In the genomic region with DNA sequence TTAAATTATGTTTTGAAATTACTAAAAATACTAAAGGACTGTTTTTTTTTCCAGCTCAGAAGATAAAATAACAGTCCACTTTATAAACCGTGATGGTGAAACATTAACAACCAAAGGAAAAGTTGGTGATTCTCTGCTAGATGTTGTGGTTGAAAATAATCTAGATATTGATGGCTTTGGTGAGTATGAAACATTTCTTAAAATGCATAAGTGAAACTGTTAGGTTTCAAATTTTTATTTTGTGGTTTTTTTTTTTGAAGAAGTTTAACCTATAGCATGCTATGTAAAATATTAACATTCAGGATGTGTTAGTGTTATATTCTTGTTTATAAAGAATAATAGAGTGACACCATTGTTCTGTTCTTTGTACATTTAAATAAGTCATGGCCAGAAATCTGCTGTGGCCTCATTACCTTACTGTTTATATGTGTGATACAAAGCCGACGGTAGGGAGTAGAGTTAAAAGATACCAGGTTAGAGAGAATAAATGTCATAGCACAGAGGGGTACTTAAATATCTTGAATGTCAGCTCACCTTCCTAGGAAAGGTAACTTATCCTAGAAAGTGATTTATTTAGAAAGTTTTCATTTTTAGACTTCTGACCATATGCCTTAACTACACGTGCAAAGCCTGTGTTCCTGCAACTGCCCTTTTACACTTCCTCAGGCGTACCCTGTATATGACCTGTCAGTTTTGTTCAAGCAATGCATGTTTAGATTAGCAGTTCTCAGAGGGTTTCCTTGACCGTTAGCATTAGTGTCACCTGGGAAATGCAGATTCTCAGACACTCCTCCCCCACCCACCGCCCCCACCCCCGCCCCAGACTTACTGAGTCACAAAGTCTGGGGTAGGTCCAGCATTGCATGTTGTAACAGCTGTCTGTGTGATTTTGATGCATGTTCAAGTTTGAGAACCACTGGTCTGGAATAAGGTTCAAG, we compare ENCODE assay signal across 1 cellular context.
TF ChIP-seq lines count a peak whose summit lies in the region.

No MANE protein-coding gene starts in this region.

TF ChIP-seq in K562, 482 proteins besides CTCF, POLR2A, EP300 and RAD21 (continued from another document and continues in another):
- TF ChIP-seq, protein P1, sequence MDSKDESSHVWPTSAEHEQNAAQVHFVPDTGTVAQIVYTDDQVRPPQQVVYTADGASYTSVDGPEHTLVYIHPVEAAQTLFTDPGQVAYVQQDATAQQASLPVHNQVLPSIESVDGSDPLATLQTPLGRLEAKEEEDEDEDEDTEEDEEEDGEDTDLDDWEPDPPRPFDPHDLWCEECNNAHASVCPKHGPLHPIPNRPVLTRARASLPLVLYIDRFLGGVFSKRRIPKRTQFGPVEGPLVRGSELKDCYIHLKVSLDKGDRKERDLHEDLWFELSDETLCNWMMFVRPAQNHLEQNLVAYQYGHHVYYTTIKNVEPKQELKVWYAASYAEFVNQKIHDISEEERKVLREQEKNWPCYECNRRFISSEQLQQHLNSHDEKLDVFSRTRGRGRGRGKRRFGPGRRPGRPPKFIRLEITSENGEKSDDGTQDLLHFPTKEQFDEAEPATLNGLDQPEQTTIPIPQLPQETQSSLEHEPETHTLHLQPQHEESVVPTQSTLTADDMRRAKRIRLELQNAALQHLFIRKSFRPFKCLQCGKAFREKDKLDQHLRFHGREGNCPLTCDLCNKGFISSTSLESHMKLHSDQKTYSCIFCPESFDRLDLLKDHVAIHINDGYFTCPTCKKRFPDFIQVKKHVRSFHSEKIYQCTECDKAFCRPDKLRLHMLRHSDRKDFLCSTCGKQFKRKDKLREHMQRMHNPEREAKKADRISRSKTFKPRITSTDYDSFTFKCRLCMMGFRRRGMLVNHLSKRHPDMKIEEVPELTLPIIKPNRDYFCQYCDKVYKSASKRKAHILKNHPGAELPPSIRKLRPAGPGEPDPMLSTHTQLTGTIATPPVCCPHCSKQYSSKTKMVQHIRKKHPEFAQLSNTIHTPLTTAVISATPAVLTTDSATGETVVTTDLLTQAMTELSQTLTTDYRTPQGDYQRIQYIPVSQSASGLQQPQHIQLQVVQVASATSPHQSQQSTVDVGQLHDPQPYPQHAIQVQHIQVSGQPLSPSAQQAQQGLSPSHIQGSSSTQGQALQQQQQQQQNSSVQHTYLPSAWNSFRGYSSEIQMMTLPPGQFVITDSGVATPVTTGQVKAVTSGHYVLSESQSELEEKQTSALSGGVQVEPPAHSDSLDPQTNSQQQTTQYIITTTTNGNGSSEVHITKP (IDR thresholded peaks at IDR 0.05; ENCODE audit: partially characterized antibody), result no peak
- no peak for TF ChIP-seq ZNF12 (CRISPR knock-in tag; IDR thresholded peaks at IDR 0.05)
- TF ChIP-seq CHD2 (IDR thresholded peaks at IDR 0.05; ENCODE audit: low read depth, low read length), result no peak
- no peak for TF ChIP-seq RBM14 (IDR thresholded peaks at IDR 0.05; ENCODE audit: borderline replicate concordance, insufficient read depth, low read depth, low read length)
- no peak for TF ChIP-seq NCOR1 (IDR thresholded peaks at IDR 0.05)
- TF ChIP-seq, protein P2, sequence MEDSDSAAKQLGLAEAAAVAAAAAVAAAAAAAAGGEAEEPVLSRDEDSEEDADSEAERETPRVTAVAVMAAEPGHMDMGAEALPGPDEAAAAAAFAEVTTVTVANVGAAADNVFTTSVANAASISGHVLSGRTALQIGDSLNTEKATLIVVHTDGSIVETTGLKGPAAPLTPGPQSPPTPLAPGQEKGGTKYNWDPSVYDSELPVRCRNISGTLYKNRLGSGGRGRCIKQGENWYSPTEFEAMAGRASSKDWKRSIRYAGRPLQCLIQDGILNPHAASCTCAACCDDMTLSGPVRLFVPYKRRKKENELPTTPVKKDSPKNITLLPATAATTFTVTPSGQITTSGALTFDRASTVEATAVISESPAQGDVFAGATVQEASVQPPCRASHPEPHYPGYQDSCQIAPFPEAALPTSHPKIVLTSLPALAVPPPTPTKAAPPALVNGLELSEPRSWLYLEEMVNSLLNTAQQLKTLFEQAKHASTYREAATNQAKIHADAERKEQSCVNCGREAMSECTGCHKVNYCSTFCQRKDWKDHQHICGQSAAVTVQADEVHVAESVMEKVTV (CRISPR knock-in tag; IDR thresholded peaks at IDR 0.05), result no peak
- peak in 1 of 2 experiments; percentile 69; a peak in 1 of 4 replicates for TF ChIP-seq TBL1XR1 (IDR thresholded peaks at IDR 0.05; ENCODE audit: low read length in 2 of 2)
- no peak for TF ChIP-seq ZNF253 (CRISPR knock-in tag; conservative IDR thresholded peaks at IDR 0.05)
- TF ChIP-seq CBFA2T2 (conservative IDR thresholded peaks at IDR 0.05), result peak; percentile 41
- TF ChIP-seq U2AF2 (optimal IDR thresholded peaks at IDR 0.05; ENCODE audit: low read depth, low read length), result no peak
- TF ChIP-seq FOXA1 (IDR thresholded peaks at IDR 0.05; ENCODE audit: borderline replicate concordance), result no peak
- TF ChIP-seq ZNF583 (CRISPR knock-in tag; IDR thresholded peaks at IDR 0.05), result no peak
- peak; percentile 32; the same call in 1 of the 2 replicates for TF ChIP-seq MYC (IDR thresholded peaks at IDR 0.05; ENCODE audit: low read depth, low read length)
- TF ChIP-seq MYC (CRISPR knock-in tag; IDR thresholded peaks at IDR 0.05; ENCODE audit: borderline replicate concordance, low read depth), result no peak
- peak; percentile 63; the same call in 1 of the 2 replicates for TF ChIP-seq BHLHE40 (IDR thresholded peaks at IDR 0.05; ENCODE audit: low read length)
- TF ChIP-seq, protein P3, sequence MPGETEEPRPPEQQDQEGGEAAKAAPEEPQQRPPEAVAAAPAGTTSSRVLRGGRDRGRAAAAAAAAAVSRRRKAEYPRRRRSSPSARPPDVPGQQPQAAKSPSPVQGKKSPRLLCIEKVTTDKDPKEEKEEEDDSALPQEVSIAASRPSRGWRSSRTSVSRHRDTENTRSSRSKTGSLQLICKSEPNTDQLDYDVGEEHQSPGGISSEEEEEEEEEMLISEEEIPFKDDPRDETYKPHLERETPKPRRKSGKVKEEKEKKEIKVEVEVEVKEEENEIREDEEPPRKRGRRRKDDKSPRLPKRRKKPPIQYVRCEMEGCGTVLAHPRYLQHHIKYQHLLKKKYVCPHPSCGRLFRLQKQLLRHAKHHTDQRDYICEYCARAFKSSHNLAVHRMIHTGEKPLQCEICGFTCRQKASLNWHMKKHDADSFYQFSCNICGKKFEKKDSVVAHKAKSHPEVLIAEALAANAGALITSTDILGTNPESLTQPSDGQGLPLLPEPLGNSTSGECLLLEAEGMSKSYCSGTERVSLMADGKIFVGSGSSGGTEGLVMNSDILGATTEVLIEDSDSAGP (CRISPR knock-in tag; IDR thresholded peaks at IDR 0.05), result no peak
- TF ChIP-seq, protein P4, sequence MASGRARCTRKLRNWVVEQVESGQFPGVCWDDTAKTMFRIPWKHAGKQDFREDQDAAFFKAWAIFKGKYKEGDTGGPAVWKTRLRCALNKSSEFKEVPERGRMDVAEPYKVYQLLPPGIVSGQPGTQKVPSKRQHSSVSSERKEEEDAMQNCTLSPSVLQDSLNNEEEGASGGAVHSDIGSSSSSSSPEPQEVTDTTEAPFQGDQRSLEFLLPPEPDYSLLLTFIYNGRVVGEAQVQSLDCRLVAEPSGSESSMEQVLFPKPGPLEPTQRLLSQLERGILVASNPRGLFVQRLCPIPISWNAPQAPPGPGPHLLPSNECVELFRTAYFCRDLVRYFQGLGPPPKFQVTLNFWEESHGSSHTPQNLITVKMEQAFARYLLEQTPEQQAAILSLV (tag; IDR thresholded peaks at IDR 0.05), result no peak
- TF ChIP-seq ZBED1 (IDR thresholded peaks at IDR 0.05), result no peak
- no peak for TF ChIP-seq ZNF431 (CRISPR knock-in tag; IDR thresholded peaks at IDR 0.05)
- TF ChIP-seq, protein P5, sequence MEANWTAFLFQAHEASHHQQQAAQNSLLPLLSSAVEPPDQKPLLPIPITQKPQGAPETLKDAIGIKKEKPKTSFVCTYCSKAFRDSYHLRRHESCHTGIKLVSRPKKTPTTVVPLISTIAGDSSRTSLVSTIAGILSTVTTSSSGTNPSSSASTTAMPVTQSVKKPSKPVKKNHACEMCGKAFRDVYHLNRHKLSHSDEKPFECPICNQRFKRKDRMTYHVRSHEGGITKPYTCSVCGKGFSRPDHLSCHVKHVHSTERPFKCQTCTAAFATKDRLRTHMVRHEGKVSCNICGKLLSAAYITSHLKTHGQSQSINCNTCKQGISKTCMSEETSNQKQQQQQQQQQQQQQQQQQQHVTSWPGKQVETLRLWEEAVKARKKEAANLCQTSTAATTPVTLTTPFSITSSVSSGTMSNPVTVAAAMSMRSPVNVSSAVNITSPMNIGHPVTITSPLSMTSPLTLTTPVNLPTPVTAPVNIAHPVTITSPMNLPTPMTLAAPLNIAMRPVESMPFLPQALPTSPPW (CRISPR knock-in tag; IDR thresholded peaks at IDR 0.05), result peak; percentile 63
- no peak for TF ChIP-seq RHOXF2B (CRISPR knock-in tag; conservative IDR thresholded peaks at IDR 0.05)
- TF ChIP-seq, protein P6, sequence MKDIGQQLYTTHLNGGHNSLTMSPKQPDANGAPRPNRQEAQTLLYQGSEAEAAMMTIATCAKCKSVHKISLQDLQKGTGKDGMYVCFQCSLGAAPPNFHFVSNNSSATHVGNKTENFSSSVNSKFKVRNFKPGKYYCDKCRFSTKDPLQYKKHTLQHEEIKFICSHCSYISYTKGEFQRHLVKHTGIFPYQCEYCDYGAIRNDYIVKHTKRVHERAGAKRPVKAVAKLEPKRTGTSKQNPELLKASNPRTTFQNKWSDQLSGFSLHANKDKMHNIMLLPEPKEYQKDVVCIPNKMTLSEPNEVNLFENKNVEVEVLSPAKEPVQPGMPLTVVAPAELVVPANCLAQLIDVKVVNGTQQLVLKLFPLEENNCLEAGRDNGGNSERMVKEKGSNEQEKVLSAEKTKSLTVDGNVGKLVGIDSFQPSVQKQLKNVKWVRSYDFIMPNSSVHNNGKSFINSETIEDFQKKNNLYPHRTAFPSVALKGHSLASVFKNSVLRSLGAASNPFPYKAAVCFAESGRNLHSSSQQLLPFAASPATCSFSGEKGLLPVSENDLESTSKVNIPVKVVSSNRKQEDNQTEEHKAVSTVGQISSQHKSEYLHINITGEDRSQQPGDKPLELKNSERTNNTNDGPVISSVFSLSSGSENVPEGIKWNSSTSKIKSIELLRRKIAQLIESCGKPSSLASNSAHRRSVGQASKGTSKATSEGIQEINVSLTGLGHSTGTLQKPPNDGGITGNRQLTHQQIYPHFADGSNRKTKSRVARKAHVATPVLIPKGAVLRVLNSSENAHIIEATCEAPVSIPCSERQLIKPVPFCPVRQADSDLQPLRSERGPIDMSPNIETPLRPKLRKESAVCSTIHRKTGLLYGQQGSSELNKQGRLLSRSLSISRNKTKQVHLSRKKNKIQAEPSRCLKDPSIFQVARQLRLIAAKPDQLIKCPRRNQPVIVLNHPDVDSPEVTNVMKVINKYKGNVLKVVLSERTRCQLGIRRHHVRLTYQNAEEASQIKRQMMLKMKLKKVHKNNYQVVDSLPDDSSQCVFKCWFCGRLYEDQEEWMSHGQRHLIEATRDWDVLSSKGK (CRISPR knock-in tag; IDR thresholded peaks at IDR 0.05), result no peak
- no peak for TF ChIP-seq ZZZ3 (IDR thresholded peaks at IDR 0.05)
- no peak for TF ChIP-seq POLR2H (tag; IDR thresholded peaks at IDR 0.05; ENCODE audit: low read depth)
- TF ChIP-seq NR2C1 (IDR thresholded peaks at IDR 0.05), result no peak
- no peak for TF ChIP-seq NR2C1 (tag; IDR thresholded peaks at IDR 0.05)
- TF ChIP-seq CBX3 (IDR thresholded peaks at IDR 0.05; ENCODE audit: borderline replicate concordance in 1 of 2, low read length in 2 of 2), result peak in 1 of 2 experiments; percentile 62; a peak in 1 of 3 replicates
- TF ChIP-seq CBX5 (IDR thresholded peaks at IDR 0.05; ENCODE audit: borderline replicate concordance, low read depth), result no peak
- no peak for TF ChIP-seq MAFG (tag; conservative IDR thresholded peaks at IDR 0.05)
- TF ChIP-seq GTF2F1 (IDR thresholded peaks at IDR 0.05; ENCODE audit: low read depth, low read length), result no peak
- TF ChIP-seq SRSF7 (optimal IDR thresholded peaks at IDR 0.05; ENCODE audit: low read depth, low read length), result no peak
- TF ChIP-seq, protein P7, sequence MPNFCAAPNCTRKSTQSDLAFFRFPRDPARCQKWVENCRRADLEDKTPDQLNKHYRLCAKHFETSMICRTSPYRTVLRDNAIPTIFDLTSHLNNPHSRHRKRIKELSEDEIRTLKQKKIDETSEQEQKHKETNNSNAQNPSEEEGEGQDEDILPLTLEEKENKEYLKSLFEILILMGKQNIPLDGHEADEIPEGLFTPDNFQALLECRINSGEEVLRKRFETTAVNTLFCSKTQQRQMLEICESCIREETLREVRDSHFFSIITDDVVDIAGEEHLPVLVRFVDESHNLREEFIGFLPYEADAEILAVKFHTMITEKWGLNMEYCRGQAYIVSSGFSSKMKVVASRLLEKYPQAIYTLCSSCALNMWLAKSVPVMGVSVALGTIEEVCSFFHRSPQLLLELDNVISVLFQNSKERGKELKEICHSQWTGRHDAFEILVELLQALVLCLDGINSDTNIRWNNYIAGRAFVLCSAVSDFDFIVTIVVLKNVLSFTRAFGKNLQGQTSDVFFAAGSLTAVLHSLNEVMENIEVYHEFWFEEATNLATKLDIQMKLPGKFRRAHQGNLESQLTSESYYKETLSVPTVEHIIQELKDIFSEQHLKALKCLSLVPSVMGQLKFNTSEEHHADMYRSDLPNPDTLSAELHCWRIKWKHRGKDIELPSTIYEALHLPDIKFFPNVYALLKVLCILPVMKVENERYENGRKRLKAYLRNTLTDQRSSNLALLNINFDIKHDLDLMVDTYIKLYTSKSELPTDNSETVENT (CRISPR knock-in tag; IDR thresholded peaks at IDR 0.05), result no peak
- TF ChIP-seq DPF2 (IDR thresholded peaks at IDR 0.05), result peak; percentile 13; the same call in 1 of the 2 replicates
- no peak for TF ChIP-seq ZNF77 (CRISPR knock-in tag; IDR thresholded peaks at IDR 0.05)
- no peak for TF ChIP-seq HLTF (IDR thresholded peaks at IDR 0.05)
- TF ChIP-seq RFX7 (CRISPR knock-in tag; IDR thresholded peaks at IDR 0.05), result no peak
- TF ChIP-seq, protein P8, sequence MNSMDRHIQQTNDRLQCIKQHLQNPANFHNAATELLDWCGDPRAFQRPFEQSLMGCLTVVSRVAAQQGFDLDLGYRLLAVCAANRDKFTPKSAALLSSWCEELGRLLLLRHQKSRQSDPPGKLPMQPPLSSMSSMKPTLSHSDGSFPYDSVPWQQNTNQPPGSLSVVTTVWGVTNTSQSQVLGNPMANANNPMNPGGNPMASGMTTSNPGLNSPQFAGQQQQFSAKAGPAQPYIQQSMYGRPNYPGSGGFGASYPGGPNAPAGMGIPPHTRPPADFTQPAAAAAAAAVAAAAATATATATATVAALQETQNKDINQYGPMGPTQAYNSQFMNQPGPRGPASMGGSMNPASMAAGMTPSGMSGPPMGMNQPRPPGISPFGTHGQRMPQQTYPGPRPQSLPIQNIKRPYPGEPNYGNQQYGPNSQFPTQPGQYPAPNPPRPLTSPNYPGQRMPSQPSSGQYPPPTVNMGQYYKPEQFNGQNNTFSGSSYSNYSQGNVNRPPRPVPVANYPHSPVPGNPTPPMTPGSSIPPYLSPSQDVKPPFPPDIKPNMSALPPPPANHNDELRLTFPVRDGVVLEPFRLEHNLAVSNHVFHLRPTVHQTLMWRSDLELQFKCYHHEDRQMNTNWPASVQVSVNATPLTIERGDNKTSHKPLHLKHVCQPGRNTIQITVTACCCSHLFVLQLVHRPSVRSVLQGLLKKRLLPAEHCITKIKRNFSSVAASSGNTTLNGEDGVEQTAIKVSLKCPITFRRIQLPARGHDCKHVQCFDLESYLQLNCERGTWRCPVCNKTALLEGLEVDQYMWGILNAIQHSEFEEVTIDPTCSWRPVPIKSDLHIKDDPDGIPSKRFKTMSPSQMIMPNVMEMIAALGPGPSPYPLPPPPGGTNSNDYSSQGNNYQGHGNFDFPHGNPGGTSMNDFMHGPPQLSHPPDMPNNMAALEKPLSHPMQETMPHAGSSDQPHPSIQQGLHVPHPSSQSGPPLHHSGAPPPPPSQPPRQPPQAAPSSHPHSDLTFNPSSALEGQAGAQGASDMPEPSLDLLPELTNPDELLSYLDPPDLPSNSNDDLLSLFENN (IDR thresholded peaks at IDR 0.05; ENCODE audit: low read depth in 2 of 2, low read length in 2 of 2), result 0 out of 4 replicates have a peak, but pooled peaks of 1 of the 2 experiments have one; percentile 15
- TF ChIP-seq HDAC3 (IDR thresholded peaks at IDR 0.05; ENCODE audit: borderline replicate concordance, partially characterized antibody), result no peak
- no peak for TF ChIP-seq ETV5 (CRISPR knock-in tag; IDR thresholded peaks at IDR 0.05; ENCODE audit: low read depth)
- no peak for TF ChIP-seq RBFOX2 (IDR thresholded peaks at IDR 0.05; ENCODE audit: low read depth, low read length)
- no peak for TF ChIP-seq RAD51 (IDR thresholded peaks at IDR 0.05; ENCODE audit: borderline replicate concordance, low read depth)
